ENCODE assay signal across 24 cellular contexts in genomic region chr7:131222171-131222570, GRCh38.
DNase-seq lines count a peak whose midpoint lies in the region; ATAC-seq and TF ChIP-seq lines count a peak whose summit lies in the region.
"Had no signal": no experiment of that assay in that cellular context is flagged by ENCODE, and none has a peak within 500 bp of the region (broad histone marks: within the 10 kb centered on the region; RNA-seq: fewer than 3 reads in every experiment).

No MANE protein-coding gene starts in this region.

- H2AK5ac ChIP-seq in IMR-90 (ENCODE audit: low read depth, low read length), result no peak overlapping the region

- CTCF ChIA-PET in IMR-90 (lab: Yijun Ruan, JAX), result no interaction called here

- H3K23ac ChIP-seq in IMR-90 (ENCODE audit: low read depth, low read length), result no peak overlapping the region

- H4K8ac ChIP-seq in IMR-90 (ENCODE audit: low read depth in 2 of 2, low read length in 2 of 2), result no peak overlapping the region

- intact Hi-C loops in IMR-90 (cut with micrococcal nuclease), result no loop called here
- intact Hi-C loops in stomach (cut with DNase I; ENCODE audit: low total_unique reads), result no loop called here

- H2BK15ac ChIP-seq in IMR-90 (ENCODE audit: low read depth, low read length), result no peak overlapping the region

- TF ChIP-seq POLR2A in IMR-90 (IDR thresholded peaks at IDR 0.05; ENCODE audit: low read depth, low read length) (no peak), stomach (IDR thresholded peaks at IDR 0.05) (no peak)

- ATAC-seq in IMR-90 (ENCODE audit: low read depth) (no peak), HG03280 (IDR thresholded peaks at IDR 0.05; ENCODE audit: unreplicated experiment) (no peak), left lobe of liver (no peak)
- ATAC-seq: left lung, Right ventricle myocardium inferior had no signal

- no CpG with 5 or more reads among the region's 2 CpGs for WGBS in IMR-90 (ENCODE audit: extremely low coverage in 2 of 2, insufficient read length in 1 of 2), 2 experiments
- WGBS in stomach, 5 donors, result 75 to 85% (median 75%) methylated on average over 2 of the region's 2 CpGs

- no peak for TF ChIP-seq RAD21 in IMR-90 (IDR thresholded peaks at IDR 0.05; ENCODE audit: low read length)

- H2BK20ac ChIP-seq in IMR-90 (ENCODE audit: low read depth, low read length), result no peak overlapping the region

- BruUV-seq in IMR-90 (replicated peaks; lab: Mats Ljungman, UMichigan), result no TSS peak

- peak; percentile 26 for DNase-seq in activated CD8-positive, alpha-beta memory T cell treated with anti-CD3 and anti-CD28 coated beads for 24 hours
- no peak for DNase-seq in activated CD8-positive, alpha-beta memory T cell treated with anti-CD3 and anti-CD28 coated beads, Interleukin-2, amount 50 U/mL, for 4 hours
- DNase-seq in IMR-90, result no peak
- no peak for DNase-seq in brain microvascular endothelial cell
- DNase-seq in stomach, result no peak
- no peak for DNase-seq in NCI-H1105 (lab: John Stamatoyannopoulos, UW)
- DNase-seq in left lobe of liver (ENCODE audit: low spot score), result no peak
- DNase-seq: activated B cell treated with CpG ODN at 0.5 μM for 24 hours; activated CD4-positive, alpha-beta T cell treated with anti-CD3 and anti-CD28 coated beads, Interleukin-2, amount 50 U/mL, for 48 hours; CD4-positive, alpha-beta memory T cell; DMS153; GOT3; head of caudate nucleus; left lung; MG63; NCI-H2171; NCI-H524; nephron progenitor cell; sigmoid colon; stimulated activated CD4-positive, alpha-beta T cell treated with anti-CD3 and anti-CD28 coated beads, Interleukin-15, amount 100 ng/mL, for 24 hours; T1000; trophoblast cell had no signal

- H3K4me1 ChIP-seq in IMR-90 (ENCODE audit: control insufficient read depth, insufficient read depth, low read length) (peaks cover 4% of the 10 kb centered on the region), stomach (peaks cover 6 to 37% (median 20%) of the 10 kb centered on the region in 4 donors)

- H2BK120ac ChIP-seq in IMR-90 (ENCODE audit: low read depth, low read length), result no peak overlapping the region

- no peaks in the 10 kb centered on the region for H3K79me1 ChIP-seq in IMR-90 (ENCODE audit: low read depth in 1 of 2, low read length in 2 of 2)

- POLR2A ChIA-PET in IMR-90 (lab: Charles Lee; ENCODE audit: unreplicated experiment), result no interaction called here

- no peak overlapping the region for H3K18ac ChIP-seq in IMR-90 (ENCODE audit: low read depth, low read length)

- TF ChIP-seq EP300 in stomach (IDR thresholded peaks at IDR 0.05), result no peak

- H3K4ac ChIP-seq in IMR-90 (ENCODE audit: low read depth, low read length), result no peak overlapping the region

- no peak overlapping the region for H4K5ac ChIP-seq in IMR-90 (ENCODE audit: low read depth, low read length)

- no peaks in the 10 kb centered on the region for H4K20me1 ChIP-seq in IMR-90 (ENCODE audit: insufficient read depth, low read length)

- in situ Hi-C loops in IMR-90 (cut with MboI; ENCODE audit: low sequenced_read_pairs) (no loop called here), brain microvascular endothelial cell (cut with HindIII; ENCODE audit: low pct_ligation_motif_present, low sequenced_read_pairs) (no loop called here)

- no peak overlapping the region for H2AK9ac ChIP-seq in IMR-90 (replicated peaks; ENCODE audit: low read depth, low read length, poor library complexity)

- TF ChIP-seq CTCF in IMR-90 (conservative IDR thresholded peaks at IDR 0.05; ENCODE audit: low read depth, low read length), result 0 out of 2 replicates have a peak, but pooled peaks have one; percentile 7
- peak; percentile 15 for TF ChIP-seq CTCF in brain microvascular endothelial cell (IDR thresholded peaks at IDR 0.05; ENCODE audit: low read depth, low read length, missing control alignments)
- no peak for TF ChIP-seq CTCF in stomach (IDR thresholded peaks at IDR 0.05)

- H2BK5ac ChIP-seq in IMR-90 (ENCODE audit: low read depth, low read length, poor library complexity, severe bottlenecking), result no peak overlapping the region

- no peak overlapping the region for H3K14ac ChIP-seq in IMR-90 (replicated peaks; ENCODE audit: low read depth, low read length)

- H3K27ac ChIP-seq in IMR-90 (ENCODE audit: insufficient read depth, low read length) (no peak overlapping the region), brain microvascular endothelial cell (no peak overlapping the region), stomach (no peak overlapping the region)
- H3K27ac ChIP-seq: left lung, sigmoid colon had no signal

- H3K9ac ChIP-seq in IMR-90 (ENCODE audit: low read depth, low read length), result no peak overlapping the region

- H3K9me1 ChIP-seq in IMR-90 (ENCODE audit: insufficient read depth, low read length), result peaks cover 4% of the 10 kb centered on the region; the same call in 1 of the 2 replicates

- no peak overlapping the region for H3K4me3 ChIP-seq in IMR-90 (ENCODE audit: insufficient read depth, low read depth, low read length)
- H3K4me3 ChIP-seq in brain microvascular endothelial cell (ENCODE audit: low read depth, low read length), result no peak overlapping the region
- H3K4me3 ChIP-seq in stomach, result no peak overlapping the region
- H3K4me3 ChIP-seq: left lung, MG63, sigmoid colon had no signal

- no peak overlapping the region for H2AFZ ChIP-seq in IMR-90 (replicated peaks; ENCODE audit: low read length, poor library complexity)

- H3K9me3 ChIP-seq in IMR-90 (ENCODE audit: control insufficient read depth, insufficient read depth, low read length) (no peaks in the 10 kb centered on the region), stomach (no peaks in the 10 kb centered on the region)
- H3K9me3 ChIP-seq: left lung, MG63, sigmoid colon had no signal

- dilution Hi-C loops in IMR-90 (cut with HindIII; ENCODE audit: low sequenced_read_pairs, unreplicated experiment), result no loop called here

- no peak overlapping the region for H4K91ac ChIP-seq in IMR-90 (ENCODE audit: insufficient read depth, low read depth, low read length)

- H3K56ac ChIP-seq in IMR-90 (ENCODE audit: extremely low read depth, insufficient read depth, low read length), result no peak overlapping the region

- no peak overlapping the region for H3K4me2 ChIP-seq in IMR-90 (ENCODE audit: low read depth, low read length)

- H3K27me3 ChIP-seq in IMR-90 (ENCODE audit: control insufficient read depth, insufficient read depth, low read length) (no peaks in the 10 kb centered on the region), brain microvascular endothelial cell (replicated peaks) (no peaks in the 10 kb centered on the region), stomach (no peaks in the 10 kb centered on the region)
- H3K27me3 ChIP-seq: left lung, MG63, sigmoid colon had no signal

- H3K36me3 ChIP-seq in IMR-90 (ENCODE audit: control insufficient read depth, insufficient read depth, low read length) (no peaks in the 10 kb centered on the region), brain microvascular endothelial cell (replicated peaks) (no peaks in the 10 kb centered on the region), stomach (no peaks in the 10 kb centered on the region)
- H3K36me3 ChIP-seq: left lung, MG63, sigmoid colon had no signal

TF ChIP-seq in IMR-90, 13 proteins besides CTCF, POLR2A, EP300 and RAD21:
- no peak for TF ChIP-seq BHLHE40 (IDR thresholded peaks at IDR 0.05; ENCODE audit: low read depth, low read length)
- TF ChIP-seq NFE2L2 (IDR thresholded peaks at IDR 0.05; ENCODE audit: low read depth, low read length), result no peak

Comparison
In these comparisons a context has a peak if more than half of its experiments do, and no peak if none do; other contexts are left out.
1. CTCF ChIP-seq: peak in IMR-90 (single experiment) and brain microvascular endothelial cell (single experiment); none in stomach (0 of 7).